ENCODE assay signal across 8 cellular contexts in the genomic region with DNA sequence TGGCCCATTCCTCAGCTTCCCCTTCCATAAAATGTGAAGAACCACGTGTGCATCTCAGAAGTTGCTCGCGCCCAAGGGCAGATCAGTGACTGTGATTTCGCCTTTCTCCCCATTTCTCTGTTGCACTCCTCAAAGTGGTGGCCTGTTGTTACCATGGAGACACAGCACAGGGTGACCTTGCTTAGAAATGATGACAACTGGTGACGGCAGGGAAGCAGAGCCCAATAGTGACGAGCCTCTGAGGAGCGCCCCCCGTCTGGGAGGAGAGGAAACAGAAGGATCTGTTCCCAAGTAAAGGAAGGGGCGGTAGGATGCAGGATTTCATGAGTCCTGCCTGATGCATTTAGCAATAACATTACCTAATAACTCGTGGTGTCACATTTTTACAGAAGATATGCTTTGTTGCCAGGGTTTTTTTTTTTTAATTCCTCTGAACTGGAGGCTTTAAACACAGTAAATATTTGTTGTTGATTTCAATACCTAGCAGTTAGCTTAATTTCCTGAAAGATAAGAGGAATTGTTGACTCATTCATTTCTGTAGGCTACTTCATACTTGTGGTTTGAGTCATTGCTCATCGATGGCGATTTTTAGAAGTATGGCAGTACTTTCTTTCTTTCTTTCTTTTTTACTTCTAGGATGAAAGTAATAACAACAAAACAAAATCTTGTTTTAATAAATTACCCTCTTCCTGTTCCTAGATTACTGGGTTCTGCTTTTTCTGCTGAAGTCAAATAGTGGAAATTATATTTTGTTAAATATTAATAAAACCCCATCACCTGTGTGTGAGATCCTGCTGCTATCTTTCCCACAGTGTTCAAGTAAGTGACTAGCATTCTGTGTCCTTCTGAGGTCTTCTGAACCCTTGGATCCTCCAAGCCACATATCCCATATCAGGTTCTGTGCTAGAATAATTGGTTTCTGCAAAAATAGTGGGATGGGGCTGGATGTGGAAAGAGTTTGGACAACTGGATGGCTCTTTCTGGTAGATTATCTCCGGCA. TPM values are rescaled to one million over a fixed set of nuclear protein-coding genes. Genes with fewer than 3 reads are reported as not detected.
DNase-seq lines count a peak whose midpoint lies in the region; ATAC-seq lines count a peak whose summit lies in the region.

No MANE protein-coding gene starts in this region.

- ATAC-seq in GM21786 (IDR thresholded peaks at IDR 0.05; ENCODE audit: unreplicated experiment) = peak; percentile 72

- H3K9ac ChIP-seq in HUES48 (ENCODE audit: low read depth, low read length) (no peak overlapping the region), subcutaneous abdominal adipose tissue (ENCODE audit: low read length in 5 of 5) (peak overlapping the region; percentile 28 to 82 (median 62))

- H3K27ac ChIP-seq in HUES48 (ENCODE audit: low read depth, low read length) (peak overlapping the region; percentile 13), subcutaneous abdominal adipose tissue (ENCODE audit: low read depth, low read length) (peak overlapping the region; percentile 92), SJCRH30 (no peak overlapping the region)

- no peaks in the 10 kb centered on the region for H3K27me3 ChIP-seq in HUES48 (ENCODE audit: control insufficient read depth, insufficient read depth, low read length)
- H3K27me3 ChIP-seq in subcutaneous abdominal adipose tissue (ENCODE audit: control insufficient read depth in 5 of 5, insufficient read depth in 4 of 5, low read length in 5 of 5) = no peaks in the 10 kb centered on the region
- H3K27me3 ChIP-seq in SJCRH30 = no peaks in the 10 kb centered on the region

- no peaks in the 10 kb centered on the region for H3K36me3 ChIP-seq in HUES48 (ENCODE audit: control insufficient read depth, insufficient read depth, low read length)
- peaks cover 0 to under 1% (median 0%) of the 10 kb centered on the region in 5 donors for H3K36me3 ChIP-seq in subcutaneous abdominal adipose tissue (ENCODE audit: control insufficient read depth in 5 of 5, insufficient read depth in 5 of 5, low read length in 5 of 5)
- H3K36me3 ChIP-seq in SJCRH30 = no peaks in the 10 kb centered on the region

- H3K4me1 ChIP-seq in HUES48 (ENCODE audit: control insufficient read depth, insufficient read depth, low read length) (peaks cover 36% of the 10 kb centered on the region), subcutaneous abdominal adipose tissue (ENCODE audit: control insufficient read depth in 5 of 5, insufficient read depth in 5 of 5, low read length in 5 of 5) (peaks cover 18 to 74% (median 69%) of the 10 kb centered on the region in 5 donors), SJCRH30 (peaks cover 7% of the 10 kb centered on the region)

- DNase-seq in DMS53 (lab: John Stamatoyannopoulos, UW) (peak; percentile 51), DMS53 treated with DMSO at 0.1 percent for 48 hours (lab: John Stamatoyannopoulos, UW; ENCODE audit: unreplicated experiment) (no peak), astrocyte of the hippocampus (ENCODE audit: low read depth, low spot score) (peak; percentile 83), iPS-NIHi7 (ENCODE audit: extremely low spot score) (peak; percentile 71), SJCRH30 (no peak)

- H3K4me3 ChIP-seq in HUES48 (ENCODE audit: low read depth, low read length) (no peak overlapping the region), subcutaneous abdominal adipose tissue (ENCODE audit: low read depth in 1 of 5, low read length in 5 of 5) (peak overlapping the region in 3 of 5 donors; percentile 7 to 23 (median 22)), SJCRH30 (no peak overlapping the region)

- H3K9me3 ChIP-seq in HUES48 (ENCODE audit: control insufficient read depth, insufficient read depth, low read length) (no peaks in the 10 kb centered on the region), subcutaneous abdominal adipose tissue (ENCODE audit: control insufficient read depth in 5 of 5, low read length in 5 of 5) (no peaks in the 10 kb centered on the region), SJCRH30 (replicated peaks) (no peaks in the 10 kb centered on the region)

RNA-seq across cellular contexts. Expression of a gene that starts 36.0 kb away (rescaled TPM):
- 32.9 and 33.4 TPM in 2 replicates for total RNA-seq in SJCRH30 (2014; rRNA removed; shearing (Covaris generic))

Comparison
In these comparisons a context has a peak if more than half of its experiments do, and no peak if none do; other contexts are left out.
1. DNase-seq: peak in DMS53 (single experiment), astrocyte of the hippocampus (single experiment) and iPS-NIHi7 (single experiment); none in DMS53 treated with DMSO at 0.1 percent for 48 hours (single experiment) and SJCRH30 (0 of 2).
2. H3K4me3 ChIP-seq: peak in subcutaneous abdominal adipose tissue (3 of 5); none in HUES48 (single experiment) and SJCRH30 (single experiment).